In the genomic region with DNA sequence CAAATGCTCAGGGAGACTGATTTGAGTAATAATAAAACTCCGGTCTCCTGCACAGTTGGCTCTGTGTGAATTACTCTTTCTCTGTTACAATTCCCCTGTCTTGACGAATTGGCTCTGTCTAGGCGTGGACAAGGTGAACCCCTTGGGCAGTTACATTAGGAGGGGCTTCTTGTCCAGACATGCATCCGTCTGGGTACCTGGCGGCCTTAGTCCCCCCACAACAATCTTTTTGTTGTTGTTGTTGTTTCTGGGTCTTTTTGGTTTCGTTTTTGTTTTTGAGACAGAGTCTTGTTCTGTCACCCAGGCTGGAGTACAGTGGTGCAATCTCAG, we compare ENCODE assay signal across 1 cellular context. TPM values are rescaled to one million over a fixed set of nuclear protein-coding genes. Genes with fewer than 3 reads are reported as not detected.
"Had no signal": no experiment of that assay in that cellular context is flagged by ENCODE, and none has a peak within 500 bp of the region (broad histone marks: within the 10 kb centered on the region; RNA-seq: fewer than 3 reads in every experiment).

No MANE protein-coding gene starts in this region.

RNA-seq across cellular contexts. Expression of a gene that starts 40.5 kb away (rescaled TPM):
- total RNA-seq: naive thymus-derived CD8-positive, alpha-beta T cell had no signal
- polyA plus RNA-seq: naive thymus-derived CD8-positive, alpha-beta T cell had no signal
